In genomic region chr15:71207141-71207540, GRCh38 we compare ENCODE assay signal across 21 cellular contexts.
"Had no signal": no experiment of that assay in that cellular context is flagged by ENCODE, and none has a peak within 500 bp of the region (broad histone marks: within the 10 kb centered on the region; RNA-seq: fewer than 3 reads in every experiment).

No MANE protein-coding gene starts in this region.

- H3K27ac ChIP-seq: colonic mucosa, epithelial cell of prostate, gastrocnemius medialis, heart left ventricle, hepatocyte, neural progenitor cell, parathyroid adenoma, right lobe of liver, stomach, tibial artery had no signal

- H3K4me1 ChIP-seq: colonic mucosa, gastrocnemius medialis, parathyroid adenoma had no signal

- H3K27me3 ChIP-seq: colonic mucosa, gastrocnemius medialis, heart left ventricle, hepatocyte, right lobe of liver, stomach, tibial artery had no signal

- H3K79me2 ChIP-seq: hepatocyte, parathyroid adenoma had no signal

- FAIRE-seq: kidney, small intestine had no signal

- DNase-seq: colonic mucosa; effector CD8-positive, alpha-beta T cell; endodermal cell; foreskin fibroblast; gastrocnemius medialis; heart left ventricle; kidney; mesenchymal stem cell; mucosa of descending colon; naive B cell; right lobe of liver; small intestine; stimulated activated CD4-positive, alpha-beta T cell treated with anti-CD3 and anti-CD28 coated beads, Interleukin-15, amount 100 ng/mL, for 24 hours; stimulated activated CD4-positive, alpha-beta T cell treated with anti-CD3 and anti-CD28 coated beads, Interleukin-2, amount 100 ng/mL, for 48 hours; stimulated activated naive B cell treated with anti-CD40 and anti-IgM and Interleukin-4, amounts not matched to agents 10 μg/mL and 1 μg/mL and 100 μg/mL, for 72 hours; stomach; tibial artery had no signal

- H3K4me3 ChIP-seq: colonic mucosa, gastrocnemius medialis, heart left ventricle, hepatocyte, mucosa of descending colon, neural progenitor cell, right lobe of liver, stomach, tibial artery had no signal

- H3K36me3 ChIP-seq: colonic mucosa, gastrocnemius medialis, heart left ventricle, neural progenitor cell, right lobe of liver, stomach, tibial artery had no signal

- H3K9ac ChIP-seq: neural progenitor cell, parathyroid adenoma had no signal

- H3K9me3 ChIP-seq: colonic mucosa, gastrocnemius medialis, heart left ventricle, mucosa of descending colon, right lobe of liver, stomach, tibial artery had no signal

- H3K4me2 ChIP-seq: hepatocyte, neural progenitor cell had no signal

- H2AFZ ChIP-seq: hepatocyte, neural progenitor cell, parathyroid adenoma had no signal
